In genomic region chr20:48824830-48825550, GRCh38 we compare ENCODE assay signal across 10 cellular contexts. TPM values are rescaled to one million over a fixed set of nuclear protein-coding genes. Genes with fewer than 3 reads are reported as not detected.
DNase-seq lines count a peak whose midpoint lies in the region; FAIRE-seq and TF ChIP-seq lines count a peak whose summit lies in the region.
"Had no signal": no experiment of that assay in that cellular context is flagged by ENCODE, and none has a peak within 500 bp of the region (broad histone marks: within the 10 kb centered on the region; RNA-seq: fewer than 3 reads in every experiment).

No MANE protein-coding gene starts in this region.

- no peaks in the 10 kb centered on the region for H3K9me3 Mint-ChIP-seq in T-helper 2 cell treated with Interferon-gamma antibody and Interleukin-4, amounts not matched to agents 5 μg/mL and 100 μg/mL, for 36 hours
- no peaks in the 10 kb centered on the region for H3K9me3 Mint-ChIP-seq in T-helper 1 cell treated with Interleukin-12 subunit alpha and Interleukin-12 subunit beta and Interleukin-4 antibody, amounts not matched to agents 30 μg/mL and 1 μg/mL, for 36 hours
- H3K9me3 Mint-ChIP-seq in glutamatergic neuron (ENCODE audit: unreplicated experiment): peaks cover 21% of the 10 kb centered on the region

- FAIRE-seq in frontal cortex (lab: Jason Lieb, UNC) (no peak), small intestine (lab: Jason Lieb, UNC) (no peak)

- H3K4me3 ChIP-seq in stomach (peak overlapping the region in 3 of 4 donors; percentile 67 to 76 (median 74)), small intestine (ENCODE audit: low read depth in 1 of 2, low read length in 2 of 2) (peak overlapping the region in 1 of 2 donors; percentile 33)

- no peak for DNase-seq in T-helper 2 cell treated with Interferon-gamma antibody and Interleukin-4, amounts not matched to agents 5 μg/mL and 100 μg/mL, for 36 hours (ENCODE audit: low spot score)
- DNase-seq in T-helper 2 cell: no peak
- no peak for DNase-seq in glutamatergic neuron
- no peak for DNase-seq in stomach
- DNase-seq in frontal cortex (ENCODE audit: low spot score in 2 of 2): no peak
- no peak for DNase-seq in NCI-H774 (lab: John Stamatoyannopoulos, UW)
- no peak for DNase-seq in small intestine
- DNase-seq: Kasumi-1, testis had no signal

- intact Hi-C loops in stomach (cut with DNase I; ENCODE audit: low total_unique reads): no loop called here

- no peak for TF ChIP-seq EP300 in stomach (IDR thresholded peaks at IDR 0.05)

- H3K4me3 Mint-ChIP-seq in T-helper 2 cell treated with Interferon-gamma antibody and Interleukin-4, amounts not matched to agents 5 μg/mL and 100 μg/mL, for 36 hours: peak overlapping the region; percentile 95
- peak overlapping the region; percentile 97 for H3K4me3 Mint-ChIP-seq in T-helper 1 cell treated with Interleukin-12 subunit alpha and Interleukin-12 subunit beta and Interleukin-4 antibody, amounts not matched to agents 30 μg/mL and 1 μg/mL, for 36 hours
- peak overlapping the region; percentile 95 for H3K4me3 Mint-ChIP-seq in glutamatergic neuron (ENCODE audit: unreplicated experiment)

- peaks cover 14% of the 10 kb centered on the region for H3K36me3 Mint-ChIP-seq in T-helper 2 cell treated with Interferon-gamma antibody and Interleukin-4, amounts not matched to agents 5 μg/mL and 100 μg/mL, for 36 hours (ENCODE audit: low read depth)
- H3K36me3 Mint-ChIP-seq in T-helper 1 cell treated with Interleukin-12 subunit alpha and Interleukin-12 subunit beta and Interleukin-4 antibody, amounts not matched to agents 30 μg/mL and 1 μg/mL, for 36 hours (ENCODE audit: low read depth): peaks cover 35% of the 10 kb centered on the region
- no peaks in the 10 kb centered on the region for H3K36me3 Mint-ChIP-seq in glutamatergic neuron (ENCODE audit: unreplicated experiment)

- H3K4me1 ChIP-seq in stomach: peaks cover 0 to 86% (median 48%) of the 10 kb centered on the region in 4 donors
- H3K4me1 ChIP-seq in small intestine (ENCODE audit: control insufficient read depth in 2 of 2, insufficient read depth in 1 of 2, low read depth in 1 of 2, low read length in 1 of 2): no peaks in the 10 kb centered on the region

- H3K27ac ChIP-seq in stomach: peak overlapping the region; percentile 16 to 85 (median 82)
- H3K27ac ChIP-seq in small intestine (ENCODE audit: low read depth in 1 of 2, low read length in 1 of 2): peak overlapping the region in 1 of 2 donors; percentile 63
- H3K27ac ChIP-seq: testis had no signal

- H3K27ac Mint-ChIP-seq in T-helper 2 cell treated with Interferon-gamma antibody and Interleukin-4, amounts not matched to agents 5 μg/mL and 100 μg/mL, for 36 hours: peak overlapping the region; percentile 45
- peak overlapping the region; percentile 95 for H3K27ac Mint-ChIP-seq in T-helper 1 cell treated with Interleukin-12 subunit alpha and Interleukin-12 subunit beta and Interleukin-4 antibody, amounts not matched to agents 30 μg/mL and 1 μg/mL, for 36 hours
- H3K27ac Mint-ChIP-seq in glutamatergic neuron (ENCODE audit: unreplicated experiment): peak overlapping the region; percentile 91

- no peak for TF ChIP-seq CTCF in glutamatergic neuron (IDR thresholded peaks at IDR 0.05; ENCODE audit: partially characterized antibody, unreplicated experiment)
- no peak for TF ChIP-seq CTCF in stomach (IDR thresholded peaks at IDR 0.05)

- TF ChIP-seq POLR2A in stomach (IDR thresholded peaks at IDR 0.05): no peak

- H3K36me3 ChIP-seq in stomach: no peaks in the 10 kb centered on the region
- H3K36me3 ChIP-seq in small intestine (ENCODE audit: control insufficient read depth in 2 of 2, insufficient read depth in 2 of 2, low read length in 2 of 2): no peaks in the 10 kb centered on the region

- H3K27me3 ChIP-seq in stomach (peaks cover 0 to 21% (median 3%) of the 10 kb centered on the region in 3 donors), small intestine (ENCODE audit: control insufficient read depth in 2 of 2, insufficient read depth in 2 of 2, low read length in 2 of 2) (peaks cover 0 to 5% of the 10 kb centered on the region in 2 donors)
- H3K27me3 ChIP-seq: testis had no signal

- WGBS in stomach, 5 donors: 42 to 48% (median 43%) methylated on average over 12 of the region's 12 CpGs
- 29 to 41% (median 35%) methylated on average over 12 of the region's 12 CpGs for WGBS in small intestine, 3 donors

- no peaks in the 10 kb centered on the region for H3K9me3 ChIP-seq in stomach
- H3K9me3 ChIP-seq in small intestine (ENCODE audit: control insufficient read depth, low read depth): no peaks in the 10 kb centered on the region
- H3K9me3 ChIP-seq: testis had no signal

- H3K27me3 Mint-ChIP-seq in T-helper 2 cell treated with Interferon-gamma antibody and Interleukin-4, amounts not matched to agents 5 μg/mL and 100 μg/mL, for 36 hours (ENCODE audit: low read depth): peaks cover 37% of the 10 kb centered on the region
- peaks cover 9% of the 10 kb centered on the region for H3K27me3 Mint-ChIP-seq in T-helper 1 cell treated with Interleukin-12 subunit alpha and Interleukin-12 subunit beta and Interleukin-4 antibody, amounts not matched to agents 30 μg/mL and 1 μg/mL, for 36 hours (ENCODE audit: low read depth)
- peaks cover 12% of the 10 kb centered on the region for H3K27me3 Mint-ChIP-seq in glutamatergic neuron (ENCODE audit: unreplicated experiment)

- peaks cover 56% of the 10 kb centered on the region for H3K4me1 Mint-ChIP-seq in T-helper 2 cell treated with Interferon-gamma antibody and Interleukin-4, amounts not matched to agents 5 μg/mL and 100 μg/mL, for 36 hours (ENCODE audit: low read depth)
- H3K4me1 Mint-ChIP-seq in T-helper 1 cell treated with Interleukin-12 subunit alpha and Interleukin-12 subunit beta and Interleukin-4 antibody, amounts not matched to agents 30 μg/mL and 1 μg/mL, for 36 hours (ENCODE audit: low read depth): peaks cover 55% of the 10 kb centered on the region
- peaks cover 27% of the 10 kb centered on the region for H3K4me1 Mint-ChIP-seq in glutamatergic neuron (ENCODE audit: low read depth, unreplicated experiment)

RNA-seq across cellular contexts. Expression of gene PREX1, which starts 2.8 kb away (rescaled TPM):
- 235 TPM for total RNA-seq in glutamatergic neuron (ENCODE audit: unreplicated experiment)
- 10 to 100 TPM in 3 of 5 donors, 1 to 10 TPM in 2; 9.0 to 25.2 (median 19.3) TPM for total RNA-seq in stomach
- polyA plus RNA-seq in stomach: 10 to 100 TPM in 2 of 3 donors, 1 to 10 TPM in 1; 5.2 to 17.4 (median 15.7) TPM
- 18.8 TPM for total RNA-seq in frontal cortex
- polyA plus RNA-seq in small intestine: 1 to 10 TPM; 1.8 to 8.3 (median 7.6) TPM

Comparison
In these comparisons a context has a peak if more than half of its experiments do, and no peak if none do; other contexts are left out.
1. H3K27ac Mint-ChIP-seq: peak in every context shown above with its lines; median percentile 95 in T-helper 1 cell treated with Interleukin-12 subunit alpha and Interleukin-12 subunit beta and Interleukin-4 antibody, amounts not matched to agents 30 μg/mL and 1 μg/mL, for 36 hours; 91 in glutamatergic neuron; 45 in T-helper 2 cell treated with Interferon-gamma antibody and Interleukin-4, amounts not matched to agents 5 μg/mL and 100 μg/mL, for 36 hours.